ENCODE assay signal across 8 cellular contexts in genomic region chr10:43648392-43649148, GRCh38. TPM values are rescaled to one million over a fixed set of nuclear protein-coding genes. Genes with fewer than 3 reads are reported as not detected.
DNase-seq lines count a peak whose midpoint lies in the region; ATAC-seq lines count a peak whose summit lies in the region.

A gene with protein sequence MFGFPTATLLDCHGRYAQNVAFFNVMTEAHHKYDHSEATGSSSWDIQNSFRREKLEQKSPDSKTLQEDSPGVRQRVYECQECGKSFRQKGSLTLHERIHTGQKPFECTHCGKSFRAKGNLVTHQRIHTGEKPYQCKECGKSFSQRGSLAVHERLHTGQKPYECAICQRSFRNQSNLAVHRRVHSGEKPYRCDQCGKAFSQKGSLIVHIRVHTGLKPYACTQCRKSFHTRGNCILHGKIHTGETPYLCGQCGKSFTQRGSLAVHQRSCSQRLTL (minus strand): TSS chr10:43648881. CDS start chr10:43646133, 2,748 bp downstream.

- H3K27ac Mint-ChIP-seq in CD4-positive, CD25-positive, alpha-beta regulatory T cell = peak within 1 kb of the TSS; percentile 87 to 94 (median 90)
- no peak within 1 kb of the TSS for H3K27ac Mint-ChIP-seq in activated CD8-positive, alpha-beta memory T cell treated with anti-CD3 and anti-CD28 coated beads, Interleukin-2, amount 10 ng/mL, durations not matched to agents 7 days and 5 days

- H3K9me3 ChIP-seq in CD4-positive, CD25-positive, alpha-beta regulatory T cell (ENCODE audit: control insufficient read depth in 2 of 2, low read length in 2 of 2) = peaks cover 32 to 33% of the 10 kb centered on the region in 2 experiments
- peaks cover 13% of the 10 kb centered on the region for H3K9me3 ChIP-seq in endocrine pancreas (ENCODE audit: control insufficient read depth, low read length)

- peak within 1 kb of the TSS; percentile 92 to 98 (median 94) for H3K4me3 Mint-ChIP-seq in CD4-positive, CD25-positive, alpha-beta regulatory T cell
- peak within 1 kb of the TSS; percentile 79 for H3K4me3 Mint-ChIP-seq in activated CD8-positive, alpha-beta memory T cell treated with anti-CD3 and anti-CD28 coated beads, Interleukin-2, amount 10 ng/mL, durations not matched to agents 7 days and 5 days

- peaks cover 7 to 22% (median 13%) of the 10 kb centered on the region in 4 donors for H3K4me1 Mint-ChIP-seq in CD4-positive, CD25-positive, alpha-beta regulatory T cell
- H3K4me1 Mint-ChIP-seq in activated CD8-positive, alpha-beta memory T cell treated with anti-CD3 and anti-CD28 coated beads, Interleukin-2, amount 10 ng/mL, durations not matched to agents 7 days and 5 days = peaks cover 11% of the 10 kb centered on the region

- CTCF ChIA-PET in activated CD8-positive, alpha-beta memory T cell treated with anti-CD3 and anti-CD28 coated beads, Interleukin-2, amount 10 ng/mL, durations not matched to agents 7 days and 5 days (lab: Charles Lee) = interaction anchor here (1.0 to 1.8 kb wide), 3 partner anchors 16 to 393 kb away, joined by 3 to 7 read pairs (median 3); no protein-coding TSS in a partner anchor

- peaks cover 17% of the 10 kb centered on the region for H3K27me3 Mint-ChIP-seq in CD4-positive, CD25-positive, alpha-beta regulatory T cell
- H3K27me3 Mint-ChIP-seq in activated CD8-positive, alpha-beta memory T cell treated with anti-CD3 and anti-CD28 coated beads, Interleukin-2, amount 10 ng/mL, durations not matched to agents 7 days and 5 days = peaks cover 9% of the 10 kb centered on the region

- peaks cover 6% of the 10 kb centered on the region for H3K27me3 ChIP-seq in CD4-positive, CD25-positive, alpha-beta regulatory T cell (ENCODE audit: control insufficient read depth, insufficient read depth, low read length)
- no peaks in the 10 kb centered on the region for H3K27me3 ChIP-seq in endocrine pancreas (ENCODE audit: control insufficient read depth, insufficient read depth, low read length)

- H3K27ac ChIP-seq in CD4-positive, CD25-positive, alpha-beta regulatory T cell (ENCODE audit: insufficient read depth, low read length, poor library complexity, severe bottlenecking) = peak within 1 kb of the TSS; percentile 74

- peak; percentile 98 for ATAC-seq in CD4-positive, CD25-positive, alpha-beta regulatory T cell (ENCODE audit: low read depth in 2 of 2)
- peak; percentile 100 for ATAC-seq in GM19328 (IDR thresholded peaks at IDR 0.05; ENCODE audit: unreplicated experiment)
- ATAC-seq in HG03460 (IDR thresholded peaks at IDR 0.05; ENCODE audit: unreplicated experiment) = peak; percentile 99
- ATAC-seq in activated CD8-positive, alpha-beta memory T cell treated with anti-CD3 and anti-CD28 coated beads, Interleukin-2, amount 10 ng/mL, durations not matched to agents 7 days and 5 days = peak; percentile 99

- H3K36me3 ChIP-seq in CD4-positive, CD25-positive, alpha-beta regulatory T cell (ENCODE audit: control insufficient read depth, insufficient read depth, low read length) = peaks cover 29% of the 10 kb centered on the region
- H3K36me3 ChIP-seq in endocrine pancreas (ENCODE audit: control insufficient read depth, insufficient read depth, low read length) = peaks cover 21% of the 10 kb centered on the region

- peaks cover 25% of the 10 kb centered on the region for H3K36me3 Mint-ChIP-seq in CD4-positive, CD25-positive, alpha-beta regulatory T cell
- H3K36me3 Mint-ChIP-seq in activated CD8-positive, alpha-beta memory T cell treated with anti-CD3 and anti-CD28 coated beads, Interleukin-2, amount 10 ng/mL, durations not matched to agents 7 days and 5 days = peaks cover 36% of the 10 kb centered on the region

- H3K4me1 ChIP-seq in CD4-positive, CD25-positive, alpha-beta regulatory T cell (ENCODE audit: control insufficient read depth, insufficient read depth, low read length, poor library complexity, severe bottlenecking) = peaks cover 8% of the 10 kb centered on the region
- H3K4me1 ChIP-seq in endocrine pancreas (ENCODE audit: control insufficient read depth, insufficient read depth, low read length) = no peaks in the 10 kb centered on the region

- H3K9ac ChIP-seq in endocrine pancreas (ENCODE audit: control insufficient read depth, insufficient read depth, low read length) = peak within 1 kb of the TSS; percentile 85

- peaks cover 0 to 36% (median 15%) of the 10 kb centered on the region in 7 donors for H3K9me3 Mint-ChIP-seq in CD4-positive, CD25-positive, alpha-beta regulatory T cell
- H3K9me3 Mint-ChIP-seq in activated CD8-positive, alpha-beta memory T cell treated with anti-CD3 and anti-CD28 coated beads, Interleukin-2, amount 10 ng/mL, durations not matched to agents 7 days and 5 days (ENCODE audit: low read depth) = peaks cover 16% of the 10 kb centered on the region

- peak; percentile 75 to 89 (median 83) for DNase-seq in CD4-positive, CD25-positive, alpha-beta regulatory T cell
- peak; percentile 72 to 84 for DNase-seq in NOMO-1 (lab: John Stamatoyannopoulos, UW; ENCODE audit: unreplicated experiment in 2 of 2)
- DNase-seq in activated CD8-positive, alpha-beta memory T cell treated with anti-CD3 and anti-CD28 coated beads, Interleukin-2, amount 10 ng/mL, durations not matched to agents 7 days and 5 days = peak; percentile 82
- peak; percentile 95 for DNase-seq in mesenteric fat pad (ENCODE audit: low spot score)
- DNase-seq in stimulated activated CD8-positive, alpha-beta memory T cell treated with anti-CD3 and anti-CD28 coated beads, Interleukin-12 subunit alpha, Interleukin-12 subunit beta, amount 100 ng/mL, for 4 hours (ENCODE audit: low read depth) = peak; percentile 67

- H3K4me3 ChIP-seq in CD4-positive, CD25-positive, alpha-beta regulatory T cell (ENCODE audit: low read depth, low read length) = peak within 1 kb of the TSS; percentile 82
- H3K4me3 ChIP-seq in endocrine pancreas (ENCODE audit: control insufficient read depth, insufficient read depth, low read length) = peak within 1 kb of the TSS; percentile 66

RNA-seq across cellular contexts. Expression of the gene that starts here (rescaled TPM):
- 18.6 TPM for total RNA-seq in CD4-positive, CD25-positive, alpha-beta regulatory T cell
- 10 to 100 TPM; 60.4 to 82.7 (median 76.0) TPM for polyA plus RNA-seq in CD4-positive, CD25-positive, alpha-beta regulatory T cell
- 1 to 10 TPM; 6.5 to 8.2 TPM for total RNA-seq in activated CD8-positive, alpha-beta memory T cell treated with anti-CD3 and anti-CD28 coated beads, Interleukin-2, amount 10 ng/mL, durations not matched to agents 7 days and 5 days
- total RNA-seq in mesenteric fat pad = 35.1 TPM

Comparison
In these comparisons a context has a peak if more than half of its experiments do, and no peak if none do; other contexts are left out.
1. Peak in every context shown above with its lines: DNase-seq, ATAC-seq, H3K4me3 ChIP-seq and H3K27ac ChIP-seq.